Comparison of ENCODE assay signal across 3 cellular contexts in genomic region chr1:200272669-200273068, GRCh38.
TF ChIP-seq lines count a peak whose summit lies in the region.

No MANE protein-coding gene starts in this region.

TF ChIP-seq in HepG2, 621 proteins besides CTCF, POLR2A, EP300 and RAD21:
- peak in 1 of 2 experiments; percentile 35; a peak in 2 of 4 replicates for TF ChIP-seq MAFK (conservative IDR thresholded peaks at IDR 0.05 in 1 of 2, IDR thresholded peaks at IDR 0.05 in 1 of 2; ENCODE audit: low read length in 2 of 2)
- no peak for TF ChIP-seq RFX5 (IDR thresholded peaks at IDR 0.05; ENCODE audit: low read depth, low read length)

TF ChIP-seq in IMR-90, 13 proteins besides CTCF, POLR2A, EP300 and RAD21 (continued from another document):
- TF ChIP-seq SMC3 (IDR thresholded peaks at IDR 0.05; ENCODE audit: low read depth, low read length) = no peak
- no peak for TF ChIP-seq CEBPB (IDR thresholded peaks at IDR 0.05; ENCODE audit: low read depth, low read length)
- no peak for TF ChIP-seq RCOR1 (IDR thresholded peaks at IDR 0.05; ENCODE audit: insufficient replicate concordance, low read length)

TF ChIP-seq in GM12891, 5 proteins besides CTCF, POLR2A, EP300 and RAD21:
- TF ChIP-seq PAX5 (IDR thresholded peaks at IDR 0.05; ENCODE audit: insufficient read depth, low read length, severe bottlenecking) (no peak), POLR2AphosphoS5 (IDR thresholded peaks at IDR 0.05; ENCODE audit: low read depth, low read length) (no peak), TAF1 (IDR thresholded peaks at IDR 0.05; ENCODE audit: low read depth, low read length) (no peak), SPI1 (IDR thresholded peaks at IDR 0.05; ENCODE audit: low read depth, low read length) (no peak), POU2F2 (IDR thresholded peaks at IDR 0.05; ENCODE audit: low read depth, low read length) (no peak)
